ENCODE assay signal across 8 cellular contexts in the genomic region with DNA sequence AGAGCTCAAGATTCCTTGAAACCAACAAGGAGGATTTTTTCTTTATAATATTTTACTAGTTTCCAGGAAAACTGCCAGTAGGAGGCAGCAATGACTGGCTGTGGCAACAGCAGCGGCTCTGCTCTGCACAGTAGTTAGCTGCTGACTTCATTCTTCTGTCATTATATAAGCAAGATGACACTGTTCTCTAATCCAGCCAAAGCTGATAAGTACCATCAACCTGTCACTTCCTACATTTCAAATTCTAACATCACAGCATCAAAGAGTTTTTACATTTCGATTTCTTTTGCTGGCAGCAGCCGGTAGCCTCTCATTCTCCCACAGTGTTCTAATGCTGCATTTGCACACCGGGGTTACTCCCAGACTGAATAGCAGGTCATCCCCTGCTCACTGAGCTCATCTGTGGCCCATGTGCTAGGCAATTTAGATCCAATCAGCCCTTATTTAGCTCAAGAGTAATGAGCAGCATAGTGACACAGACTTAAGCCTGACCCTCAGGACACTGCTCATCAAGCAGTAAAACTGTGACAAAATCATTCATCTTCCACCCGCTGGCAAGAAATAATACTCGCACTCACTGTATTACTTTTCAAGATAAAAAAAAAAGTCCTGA.
DNase-seq lines count a peak whose midpoint lies in the region; ATAC-seq, FAIRE-seq and TF ChIP-seq lines count a peak whose summit lies in the region.

No MANE protein-coding gene starts in this region.

- intact Hi-C loops in kidney (cut with DNase I) = no loop called here

- no peaks in the 10 kb centered on the region for H3K27me3 Mint-ChIP-seq in stimulated activated naive B cell treated with anti-CD40 and anti-IgM and Interleukin-4, amounts not matched to agents 10 μg/mL and 1 μg/mL and 100 μg/mL, for 72 hours
- H3K27me3 Mint-ChIP-seq in activated CD4-positive, alpha-beta T cell treated with anti-CD3 and anti-CD28 coated beads, Interleukin-2, amount 10 ng/mL, durations not matched to agents 7 days and 5 days = no peaks in the 10 kb centered on the region

- H3K27me3 ChIP-seq in MG63 = no peaks in the 10 kb centered on the region

- no peak overlapping the region for H3K4me3 Mint-ChIP-seq in stimulated activated naive B cell treated with anti-CD40 and anti-IgM and Interleukin-4, amounts not matched to agents 10 μg/mL and 1 μg/mL and 100 μg/mL, for 72 hours
- no peak overlapping the region for H3K4me3 Mint-ChIP-seq in activated CD4-positive, alpha-beta T cell treated with anti-CD3 and anti-CD28 coated beads, Interleukin-2, amount 10 ng/mL, durations not matched to agents 7 days and 5 days

- H3K4me1 Mint-ChIP-seq in stimulated activated naive B cell treated with anti-CD40 and anti-IgM and Interleukin-4, amounts not matched to agents 10 μg/mL and 1 μg/mL and 100 μg/mL, for 72 hours = no peaks in the 10 kb centered on the region
- peaks cover 3% of the 10 kb centered on the region for H3K4me1 Mint-ChIP-seq in activated CD4-positive, alpha-beta T cell treated with anti-CD3 and anti-CD28 coated beads, Interleukin-2, amount 10 ng/mL, durations not matched to agents 7 days and 5 days

- POLR2A ChIA-PET in activated CD4-positive, alpha-beta T cell treated with anti-CD3 and anti-CD28 coated beads, Interleukin-2, amount 10 ng/mL, durations not matched to agents 7 days and 5 days (lab: Charles Lee) = no interaction called here

- ATAC-seq in HG02759 (IDR thresholded peaks at IDR 0.05; ENCODE audit: unreplicated experiment) (no peak), HG03135 (IDR thresholded peaks at IDR 0.05; ENCODE audit: unreplicated experiment) (no peak)
- no peak for ATAC-seq in stimulated activated naive B cell treated with anti-CD40 and anti-IgM and Interleukin-4, amounts not matched to agents 10 μg/mL and 1 μg/mL and 100 μg/mL, for 72 hours (replicated peaks)

- no peak overlapping the region for H3K9ac ChIP-seq in kidney (ENCODE audit: low read length in 2 of 2)

- CTCF ChIA-PET in activated CD4-positive, alpha-beta T cell treated with anti-CD3 and anti-CD28 coated beads, Interleukin-2, amount 10 ng/mL, durations not matched to agents 7 days and 5 days (lab: Charles Lee) = interaction anchor here (0.6 to 2.1 kb wide), 6 partner anchors 9 to 139 kb away, joined by 3 to 7 read pairs (median 4); no protein-coding TSS in a partner anchor

- FAIRE-seq in G401.6 (lab: Jason Lieb, UNC) = peak; percentile 77
- FAIRE-seq in kidney (lab: Jason Lieb, UNC) = peak; percentile 37

- DNase-seq in MG63 (peak; percentile 41), astrocyte of the hippocampus (ENCODE audit: low read depth, low spot score) (peak; percentile 81), kidney (no peak)
- no peak for DNase-seq in stimulated activated naive B cell treated with anti-CD40 and anti-IgM and Interleukin-4, amounts not matched to agents 10 μg/mL and 1 μg/mL and 100 μg/mL, for 72 hours
- no peak for DNase-seq in activated CD4-positive, alpha-beta T cell treated with anti-CD3 and anti-CD28 coated beads, Interleukin-2, amount 10 ng/mL, durations not matched to agents 7 days and 5 days

- H3K4me1 ChIP-seq in kidney (ENCODE audit: control insufficient read depth in 1 of 2, insufficient read depth in 1 of 2, low read depth in 1 of 2, low read length in 2 of 2) = no peaks in the 10 kb centered on the region

- peaks cover 2 to 8% of the 10 kb centered on the region in 2 donors for H3K36me3 Mint-ChIP-seq in stimulated activated naive B cell treated with anti-CD40 and anti-IgM and Interleukin-4, amounts not matched to agents 10 μg/mL and 1 μg/mL and 100 μg/mL, for 72 hours
- peaks cover 19% of the 10 kb centered on the region for H3K36me3 Mint-ChIP-seq in activated CD4-positive, alpha-beta T cell treated with anti-CD3 and anti-CD28 coated beads, Interleukin-2, amount 10 ng/mL, durations not matched to agents 7 days and 5 days (ENCODE audit: low read depth)

- H3K9me3 Mint-ChIP-seq in stimulated activated naive B cell treated with anti-CD40 and anti-IgM and Interleukin-4, amounts not matched to agents 10 μg/mL and 1 μg/mL and 100 μg/mL, for 72 hours = no peaks in the 10 kb centered on the region
- no peaks in the 10 kb centered on the region for H3K9me3 Mint-ChIP-seq in activated CD4-positive, alpha-beta T cell treated with anti-CD3 and anti-CD28 coated beads, Interleukin-2, amount 10 ng/mL, durations not matched to agents 7 days and 5 days

- H3K9me3 ChIP-seq in MG63 (no peaks in the 10 kb centered on the region), kidney (ENCODE audit: control insufficient read depth in 1 of 2, low read length in 2 of 2) (no peaks in the 10 kb centered on the region)

- H3K27ac ChIP-seq in kidney (ENCODE audit: low read depth in 2 of 2, low read length in 2 of 2) = no peak overlapping the region

- H3K4me3 ChIP-seq in MG63 (no peak overlapping the region), kidney (ENCODE audit: low read length in 2 of 2) (no peak overlapping the region)

- H3K36me3 ChIP-seq in MG63 (peaks cover 9% of the 10 kb centered on the region), kidney (ENCODE audit: control insufficient read depth in 1 of 2, insufficient read depth in 2 of 2, low read length in 2 of 2) (no peaks in the 10 kb centered on the region)

- no peak overlapping the region for H3K27ac Mint-ChIP-seq in stimulated activated naive B cell treated with anti-CD40 and anti-IgM and Interleukin-4, amounts not matched to agents 10 μg/mL and 1 μg/mL and 100 μg/mL, for 72 hours
- no peak overlapping the region for H3K27ac Mint-ChIP-seq in activated CD4-positive, alpha-beta T cell treated with anti-CD3 and anti-CD28 coated beads, Interleukin-2, amount 10 ng/mL, durations not matched to agents 7 days and 5 days

- TF ChIP-seq CTCF in kidney (IDR thresholded peaks at IDR 0.05; ENCODE audit: borderline replicate concordance, extremely low read depth, insufficient read depth) = peak; percentile 49

Comparison
In these comparisons a context has a peak if more than half of its experiments do, and no peak if none do; other contexts are left out.
1. DNase-seq: peak in MG63 (single experiment) and astrocyte of the hippocampus (single experiment); none in kidney (single experiment), stimulated activated naive B cell treated with anti-CD40 and anti-IgM and Interleukin-4, amounts not matched to agents 10 μg/mL and 1 μg/mL and 100 μg/mL, for 72 hours (single experiment) and activated CD4-positive, alpha-beta T cell treated with anti-CD3 and anti-CD28 coated beads, Interleukin-2, amount 10 ng/mL, durations not matched to agents 7 days and 5 days (single experiment).